11 cellular contexts compared by ENCODE assay signal in the genomic region with DNA sequence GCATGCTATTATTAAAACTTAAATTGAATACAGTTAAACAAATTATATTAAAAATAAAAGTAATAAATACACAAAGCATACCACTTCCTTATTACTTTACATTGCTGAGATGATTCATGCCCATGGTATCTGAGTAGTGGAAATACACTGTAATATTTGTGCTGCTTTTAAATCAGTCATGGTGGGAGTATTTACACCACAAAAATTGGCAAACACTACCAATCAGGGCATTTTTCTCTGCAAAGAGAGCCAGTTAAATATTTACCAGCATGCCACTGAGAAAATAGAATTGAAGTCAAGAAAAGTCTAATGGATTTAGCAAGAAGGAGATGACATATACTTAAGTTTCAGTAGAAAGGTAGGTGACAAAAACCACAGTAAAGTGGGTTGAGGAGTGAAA. TPM values are rescaled to one million over a fixed set of nuclear protein-coding genes. Genes with fewer than 3 reads are reported as not detected.
DNase-seq lines count a peak whose midpoint lies in the region; ATAC-seq and TF ChIP-seq lines count a peak whose summit lies in the region.
"Had no signal": no experiment of that assay in that cellular context is flagged by ENCODE, and none has a peak within 500 bp of the region (broad histone marks: within the 10 kb centered on the region; RNA-seq: fewer than 3 reads in every experiment).

No MANE protein-coding gene starts in this region.

- H3K4me3 ChIP-seq in AG04450 (ENCODE audit: low read depth, low read length) = no peak overlapping the region
- no peak overlapping the region for H3K4me3 ChIP-seq in astrocyte of the cerebellum (ENCODE audit: low read depth, low read length)
- no peak overlapping the region for H3K4me3 ChIP-seq in right cardiac atrium (ENCODE audit: low read length)

- CTCF ChIA-PET in AG04450 (lab: Charles Lee) = interaction anchor here (1.3 kb wide), 1 partner anchor 132 kb away, joined by 6 read pairs; no protein-coding TSS in a partner anchor

- POLR2A ChIA-PET in AG04450 (lab: Yijun Ruan, JAX) = interaction anchor here (0.6 kb wide), 1 partner anchor 105 kb away, joined by 6 read pairs; no protein-coding TSS in a partner anchor

- TF ChIP-seq CTCF in AG04450 (IDR thresholded peaks at IDR 0.05; ENCODE audit: low read depth, low read length) = no peak
- no peak for TF ChIP-seq CTCF in astrocyte of the cerebellum (IDR thresholded peaks at IDR 0.05; ENCODE audit: low read depth, low read length, missing control alignments)

- in situ Hi-C loops in astrocyte of the cerebellum (cut with HindIII; ENCODE audit: low sequenced_read_pairs) = no loop called here

- intact Hi-C loops in right cardiac atrium (cut with DNase I) = no loop called here

- peaks cover 1% of the 10 kb centered on the region for H3K4me1 ChIP-seq in right cardiac atrium (ENCODE audit: control insufficient read depth, insufficient read depth, low read length)

- no peaks in the 10 kb centered on the region for H3K9me3 ChIP-seq in AG04450 (ENCODE audit: control insufficient read depth, insufficient read depth, low read length)
- no peaks in the 10 kb centered on the region for H3K9me3 ChIP-seq in right cardiac atrium (ENCODE audit: control insufficient read depth, low read length)

- DNase-seq in AG04450 (ENCODE audit: low read depth, low spot score) = peak; percentile 67
- DNase-seq in HS-27A (ENCODE audit: low read depth) = peak; percentile 84
- peak; percentile 79 for DNase-seq in astrocyte of the cerebellum (ENCODE audit: low read depth)
- DNase-seq in kidney tubule cell (ENCODE audit: low spot score) = peak; percentile 98
- DNase-seq in GM19240 (ENCODE audit: insufficient read length, low spot score) = no peak
- DNase-seq in right cardiac atrium = no peak
- DNase-seq in medulla oblongata (ENCODE audit: extremely low spot score) = no peak
- DNase-seq: COR-L47, NCI-H2081 treated with DMSO at 0.1 percent for 48 hours, SHP77 treated with DMSO at 0.1 percent for 48 hours had no signal

- H3K27ac ChIP-seq in AG04450 (ENCODE audit: low read depth, low read length) = no peak overlapping the region
- no peak overlapping the region for H3K27ac ChIP-seq in right cardiac atrium (ENCODE audit: low read length)

- H3K27me3 ChIP-seq in AG04450 (ENCODE audit: control insufficient read depth, insufficient read depth, low read length) (no peaks in the 10 kb centered on the region), right cardiac atrium (ENCODE audit: control insufficient read depth, insufficient read depth) (no peaks in the 10 kb centered on the region)

- ATAC-seq in right cardiac atrium (no peak), GM18867 (IDR thresholded peaks at IDR 0.05; ENCODE audit: unreplicated experiment) (no peak)

RNA-seq across cellular contexts. Expression of a gene that starts 19.6 kb away (rescaled TPM):
- polyA plus RNA-seq in AG04450 (2011; rRNA removed) (28.7 and 33.8 TPM in 2 replicates), right cardiac atrium (16.7 TPM)
- 38.9 and 41.3 TPM in 2 replicates for polyA minus RNA-seq in AG04450 (2011; rRNA and poly(A)+ RNA removed)
- total RNA-seq in right cardiac atrium = 10 to 100 TPM; 10.4 to 18.9 (median 15.1) TPM

Comparison
In these comparisons a context has a peak if more than half of its experiments do, and no peak if none do; other contexts are left out.
1. DNase-seq: peak in AG04450 (single experiment), HS-27A (single experiment), astrocyte of the cerebellum (single experiment) and kidney tubule cell (single experiment); none in GM19240 (single experiment), right cardiac atrium (0 of 3) and medulla oblongata (single experiment).